Comparison of ENCODE assay signal across 1 cellular context in genomic region chr3:195162033-195162669, GRCh38.
TF ChIP-seq lines count a peak whose summit lies in the region.

No MANE protein-coding gene starts in this region.

TF ChIP-seq in K562, 482 proteins besides CTCF, POLR2A, EP300 and RAD21 (continued from another document and continues in another):
- TF ChIP-seq CUX1 (CRISPR knock-in tag; IDR thresholded peaks at IDR 0.05) (peak; percentile 69; the same call in 1 of the 2 replicates), ZBTB9 (CRISPR knock-in tag; IDR thresholded peaks at IDR 0.05) (peak; percentile 76), BRF2 (IDR thresholded peaks at IDR 0.05; ENCODE audit: borderline replicate concordance, insufficient read depth, insufficient read length) (no peak), ZNF311 (CRISPR knock-in tag; IDR thresholded peaks at IDR 0.05) (peak; percentile 88; the same call in 1 of the 2 replicates), TAF1 (IDR thresholded peaks at IDR 0.05; ENCODE audit: control insufficient read depth, extremely low read depth, insufficient read depth, low read length, severe bottlenecking) (peak; percentile 13), NR2C2 (CRISPR knock-in tag; IDR thresholded peaks at IDR 0.05) (no peak), NR2C2 (tag; IDR thresholded peaks at IDR 0.05) (peak; percentile 73), PURB (CRISPR knock-in tag; IDR thresholded peaks at IDR 0.05; ENCODE audit: low read depth) (no peak), POLR2G (IDR thresholded peaks at IDR 0.05; ENCODE audit: low read depth, low read length) (peak; percentile 40; the same call in 1 of the 2 replicates), PCBP2 (IDR thresholded peaks at IDR 0.05; ENCODE audit: low read depth, low read length, poor library complexity, severe bottlenecking) (no peak), BCL6 (CRISPR knock-in tag; IDR thresholded peaks at IDR 0.05) (peak; percentile 57; the same call in 1 of the 2 replicates), MEF2D (tag; conservative IDR thresholded peaks at IDR 0.05; ENCODE audit: low read depth) (peak; percentile 57; the same call in 1 of the 2 replicates), FOXM1 (IDR thresholded peaks at IDR 0.05; ENCODE audit: low read depth) (peak; percentile 11; the same call in 1 of the 2 replicates), FOXM1 (CRISPR knock-in tag; IDR thresholded peaks at IDR 0.05; ENCODE audit: low read depth) (no peak), SRSF9 (IDR thresholded peaks at IDR 0.05; ENCODE audit: borderline replicate concordance, low read depth, low read length) (no peak), ZNF449 (CRISPR knock-in tag; IDR thresholded peaks at IDR 0.05) (peak; percentile 80), GATA2 (CRISPR knock-in tag; IDR thresholded peaks at IDR 0.05) (peak; percentile 42; the same call in 1 of the 2 replicates), HINFP (tag; conservative IDR thresholded peaks at IDR 0.05; ENCODE audit: low read depth) (no peak; the same call in 1 of the 2 replicates), MIER1 (IDR thresholded peaks at IDR 0.05; ENCODE audit: low read depth) (no peak), WHSC1 (IDR thresholded peaks at IDR 0.05; ENCODE audit: low read length) (no peak), ZNF57 (CRISPR knock-in tag; IDR thresholded peaks at IDR 0.05) (0 out of 2 replicates have a peak, but pooled peaks have one; percentile 69), ARID1B (IDR thresholded peaks at IDR 0.05) (peak; percentile 89), CBFA2T3 (IDR thresholded peaks at IDR 0.05) (peak; percentile 82), RREB1 (CRISPR knock-in tag; IDR thresholded peaks at IDR 0.05) (peak; percentile 56; the same call in 1 of the 2 replicates), MYBL2 (IDR thresholded peaks at IDR 0.05; ENCODE audit: low read depth) (no peak), MYBL2 (CRISPR knock-in tag; IDR thresholded peaks at IDR 0.05; ENCODE audit: borderline replicate concordance) (no peak), KLF16 (IDR thresholded peaks at IDR 0.05) (peak; percentile 24; the same call in 1 of the 2 replicates), ELF1 (tag; IDR thresholded peaks at IDR 0.05) (peak; percentile 56; the same call in 1 of the 2 replicates), RUNX1 (IDR thresholded peaks at IDR 0.05; ENCODE audit: low read depth) (no peak), RBFOX2 (IDR thresholded peaks at IDR 0.05; ENCODE audit: low read depth, low read length) (peak; percentile 62), KDM4B (IDR thresholded peaks at IDR 0.05; ENCODE audit: borderline replicate concordance in 2 of 2, low read depth in 1 of 2) (0 out of 4 replicates have a peak, but pooled peaks of 1 of the 2 experiments have one; percentile 57), ZNF589 (CRISPR knock-in tag; IDR thresholded peaks at IDR 0.05; ENCODE audit: low read depth) (peak; percentile 96), ZNF75A (CRISPR knock-in tag; IDR thresholded peaks at IDR 0.05) (peak; percentile 13; the same call in 1 of the 2 replicates), CTBP1 (IDR thresholded peaks at IDR 0.05; ENCODE audit: borderline replicate concordance) (peak; percentile 53; the same call in 1 of the 2 replicates), ZNF584 (CRISPR knock-in tag; IDR thresholded peaks at IDR 0.05; ENCODE audit: low read depth) (peak; percentile 70), PKNOX1 (IDR thresholded peaks at IDR 0.05) (peak; percentile 83), ZBTB11 (CRISPR knock-in tag; IDR thresholded peaks at IDR 0.05) (0 out of 6 replicates have a peak, but pooled peaks of 1 of the 3 experiments have one; percentile 20), JUN (IDR thresholded peaks at IDR 0.05; ENCODE audit: borderline replicate concordance, low read depth, low read length) (no peak), JUN (CRISPR knock-in tag; IDR thresholded peaks at IDR 0.05; ENCODE audit: borderline replicate concordance) (no peak), SMAD4 (CRISPR knock-in tag; conservative IDR thresholded peaks at IDR 0.05) (peak; percentile 95)
